Comparison of ENCODE assay signal across 14 cellular contexts in the genomic region with DNA sequence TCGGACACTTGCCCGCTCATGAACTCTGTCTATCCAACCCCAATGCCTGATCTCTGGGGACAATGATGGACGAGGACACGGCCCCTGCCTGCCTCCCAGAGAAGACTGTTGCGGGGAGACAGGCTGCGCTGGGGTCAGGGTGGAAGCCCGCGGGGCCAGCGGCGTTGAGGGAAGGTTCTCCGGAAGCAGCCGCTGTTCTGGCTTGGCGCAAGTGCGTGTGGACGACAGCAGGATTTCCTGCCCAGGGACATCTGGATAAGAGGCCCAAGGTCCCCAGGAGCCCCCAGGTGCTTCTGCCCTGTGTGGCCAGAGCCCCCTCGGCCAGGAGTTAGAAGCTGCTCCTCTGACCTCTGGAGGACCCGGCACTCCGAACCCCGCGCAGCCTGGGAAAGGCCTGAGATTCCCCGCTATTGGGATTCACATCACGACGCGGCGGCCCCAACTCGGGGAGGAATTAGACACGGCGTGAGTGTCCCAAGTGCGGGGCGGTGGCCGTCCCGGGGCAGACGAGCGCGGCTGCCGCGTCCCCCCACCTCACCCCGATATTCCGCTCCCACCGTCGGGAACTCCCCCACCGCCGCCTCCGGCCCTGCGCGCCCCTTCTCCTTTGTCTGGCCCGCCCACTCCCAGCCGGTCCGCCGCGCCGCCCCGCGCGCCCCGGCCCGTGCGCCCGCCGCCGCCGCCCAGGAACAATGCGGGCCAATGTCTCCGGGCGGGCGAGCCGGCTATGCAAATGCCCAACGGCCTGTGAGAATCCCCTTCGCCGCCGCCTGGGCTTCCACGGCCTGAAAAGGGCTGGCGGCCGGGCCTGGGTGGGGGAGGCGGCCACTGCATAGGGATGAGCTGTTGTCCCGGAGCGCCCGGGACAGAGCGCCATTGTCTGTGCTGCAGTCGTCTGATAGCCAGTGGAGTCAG. TPM values are rescaled to one million over a fixed set of nuclear protein-coding genes. Genes with fewer than 3 reads are reported as not detected.
A peak's percentile ranks its signal among the peaks of the same experiment; 100 is the strongest.
DNase-seq lines count a peak whose midpoint lies in the region; ATAC-seq and TF ChIP-seq lines count a peak whose summit lies in the region.
"Had no signal": no experiment of that assay in that cellular context is flagged by ENCODE, and none has a peak within 500 bp of the region (broad histone marks: within the 10 kb centered on the region; RNA-seq: fewer than 3 reads in every experiment).

No MANE protein-coding gene starts in this region.

- H2AFZ ChIP-seq in osteoblast (ENCODE audit: low read length), result no peak overlapping the region

- no peaks in the 10 kb centered on the region for H3K9me2 ChIP-seq in DOHH2 (replicated peaks; ENCODE audit: control insufficient read depth, low read length)

- no peaks in the 10 kb centered on the region for H3F3A ChIP-seq in DOHH2 (ENCODE audit: control insufficient read depth, insufficient read depth)

- peaks cover 6% of the 10 kb centered on the region for H3K4me1 ChIP-seq in DOHH2 (ENCODE audit: control insufficient read depth, low read length)
- H3K4me1 ChIP-seq in adipocyte (ENCODE audit: control insufficient read depth, insufficient read depth, low read length), result no peaks in the 10 kb centered on the region
- no peaks in the 10 kb centered on the region for H3K4me1 ChIP-seq in osteoblast (ENCODE audit: insufficient read depth, low read length)

- no peaks in the 10 kb centered on the region for H4K20me1 ChIP-seq in DOHH2 (ENCODE audit: control insufficient read depth, insufficient read depth, low read depth, low read length)
- H4K20me1 ChIP-seq in osteoblast (ENCODE audit: insufficient read depth, low read length), result no peaks in the 10 kb centered on the region

- TF ChIP-seq CTCF in DOHH2 (IDR thresholded peaks at IDR 0.05; ENCODE audit: low read depth, low read length, poor library complexity, severe bottlenecking) (no peak), osteoblast (IDR thresholded peaks at IDR 0.05; ENCODE audit: extremely low read depth, low read depth, low read length) (no peak)

- no peak overlapping the region for H3K27ac ChIP-seq in DOHH2 (ENCODE audit: low read depth, low read length)
- H3K27ac ChIP-seq in osteoblast (ENCODE audit: low read depth, low read length), result no peak overlapping the region
- H3K27ac ChIP-seq: BLaER1 treated with 17β-estradiol and CSF1 and Interleukin-3, amounts not matched to agents 10 nM and 100 nM; left lung had no signal

- H3K27me3 ChIP-seq in DOHH2 (ENCODE audit: control insufficient read depth, low read length) (peaks cover 40% of the 10 kb centered on the region), adipocyte (replicated peaks; ENCODE audit: control insufficient read depth, insufficient read depth, low read length) (peaks cover 55% of the 10 kb centered on the region), osteoblast (ENCODE audit: insufficient read depth, low read length) (peaks cover 57% of the 10 kb centered on the region)

- H3K4me2 ChIP-seq in DOHH2 (ENCODE audit: low read length), result peak overlapping the region; percentile 27; the same call in 1 of the 2 replicates
- H3K4me2 ChIP-seq in osteoblast (ENCODE audit: insufficient read depth, low read length), result no peak overlapping the region
- H3K4me2 ChIP-seq: BLaER1 treated with 17β-estradiol and CSF1 and Interleukin-3, amounts not matched to agents 10 nM and 100 nM had no signal

- no peak overlapping the region for H3K9ac ChIP-seq in adipocyte (ENCODE audit: low read length)
- H3K9ac ChIP-seq: BLaER1 treated with 17β-estradiol and CSF1 and Interleukin-3, amounts not matched to agents 10 nM and 100 nM had no signal

- ATAC-seq in HG02623 (IDR thresholded peaks at IDR 0.05; ENCODE audit: unreplicated experiment) (no peak), GM18511 (IDR thresholded peaks at IDR 0.05; ENCODE audit: unreplicated experiment) (no peak), GM18873 (IDR thresholded peaks at IDR 0.05; ENCODE audit: low FRiP score, unreplicated experiment) (no peak)
- ATAC-seq: left lung had no signal

- H3K4me3 ChIP-seq in DOHH2 (ENCODE audit: low read length) (no peak overlapping the region), adipocyte (ENCODE audit: low read length) (no peak overlapping the region), osteoblast (ENCODE audit: insufficient read depth, low read length) (no peak overlapping the region)
- H3K4me3 ChIP-seq: BLaER1 treated with 17β-estradiol and CSF1 and Interleukin-3, amounts not matched to agents 10 nM and 100 nM; left lung had no signal

- H3K9me3 ChIP-seq in DOHH2 (ENCODE audit: control insufficient read depth, insufficient read depth, low read length), result no peaks in the 10 kb centered on the region
- H3K9me3 ChIP-seq in adipocyte (ENCODE audit: control insufficient read depth, low read length), result no peaks in the 10 kb centered on the region
- no peaks in the 10 kb centered on the region for H3K9me3 ChIP-seq in osteoblast (ENCODE audit: low read depth, low read length)
- H3K9me3 ChIP-seq: BLaER1 treated with 17β-estradiol and CSF1 and Interleukin-3, amounts not matched to agents 10 nM and 100 nM; left lung had no signal

- no peaks in the 10 kb centered on the region for H3K79me2 ChIP-seq in DOHH2 (ENCODE audit: control insufficient read depth, low read length)
- no peaks in the 10 kb centered on the region for H3K79me2 ChIP-seq in osteoblast (ENCODE audit: insufficient read depth, low read length)

- H3K36me3 ChIP-seq in DOHH2 (ENCODE audit: control insufficient read depth, low read length) (no peaks in the 10 kb centered on the region), adipocyte (ENCODE audit: control insufficient read depth, insufficient read depth, low read length, severe bottlenecking) (no peaks in the 10 kb centered on the region), osteoblast (ENCODE audit: insufficient read depth, low read length) (no peaks in the 10 kb centered on the region)
- H3K36me3 ChIP-seq: BLaER1 treated with 17β-estradiol and CSF1 and Interleukin-3, amounts not matched to agents 10 nM and 100 nM; left lung had no signal

- peak; percentile 10 for DNase-seq in adipocyte (ENCODE audit: low read depth)
- DNase-seq in hippocampal formation (lab: John Stamatoyannopoulos, UW), result peak; percentile 93 to 94
- peak; percentile 82 for DNase-seq in osteoblast (ENCODE audit: insufficient read length, low spot score, missing footprints)
- DNase-seq in NCI-H1092 (lab: John Stamatoyannopoulos, UW), result no peak
- DNase-seq: activated naive CD4-positive, alpha-beta T cell treated with Interleukin-2 at 50 U/mL for 16 hours; NCI-H2107; SIG-M5; stimulated activated naive CD4-positive, alpha-beta T cell had no signal

RNA-seq across cellular contexts. Expression of a gene that starts 19.1 kb away (rescaled TPM):
- not detected in 2 replicates for total RNA-seq in osteoblast
- total RNA-seq: left lung had no signal

RNA-seq across cellular contexts. Expression of a gene that starts 49.8 kb away (rescaled TPM):
- 0.36 TPM in 1 of 2 replicates, not detected in the other for total RNA-seq in osteoblast
- total RNA-seq: left lung had no signal

RNA-seq across cellular contexts. Expression of a gene that starts 50.1 kb away (rescaled TPM):
- total RNA-seq in osteoblast, result 258 and 276 TPM in 2 replicates
